ENCODE assay signal across 22 cellular contexts in genomic region chr1:37677808-37678207, GRCh38. TPM values are rescaled to one million over a fixed set of nuclear protein-coding genes. Genes with fewer than 3 reads are reported as not detected.
"Had no signal": no experiment of that assay in that cellular context is flagged by ENCODE, and none has a peak within 500 bp of the region (broad histone marks: within the 10 kb centered on the region; RNA-seq: fewer than 3 reads in every experiment).

No MANE protein-coding gene starts in this region.

- H3K27me3 ChIP-seq: neural progenitor cell, ovary, thyroid gland, upper lobe of left lung, vagina had no signal

- H3K4me1 ChIP-seq: neural progenitor cell, thyroid gland had no signal

- H3K4me2 ChIP-seq: neural progenitor cell had no signal

- H3K9me3 ChIP-seq: esophagus squamous epithelium, ovary, suprapubic skin, thyroid gland, upper lobe of left lung, vagina had no signal

- DNase-seq: dermis blood vessel endothelial cell; esophagus squamous epithelium; foreskin fibroblast; left colon; left ventricle myocardium superior; mesenchymal stem cell; midbrain; nucleus accumbens; ovary; right cardiac atrium; small intestine; stimulated activated CD4-positive, alpha-beta T cell treated with anti-CD3 and anti-CD28 coated beads, Interleukin-12 subunit alpha, Interleukin-12 subunit beta, amount 100 ng/mL, for 4 hours; stimulated activated naive CD8-positive, alpha-beta T cell treated with anti-CD3 and anti-CD28 coated beads, Interleukin-15, Interleukin-2, amounts not matched to agents 100 U/mL and 50 U/mL, for 24 hours; thyroid gland; upper lobe of left lung had no signal

- FAIRE-seq: small intestine had no signal

- H3K4me3 ChIP-seq: esophagus squamous epithelium, lung, neural progenitor cell, ovary, suprapubic skin, thyroid gland, upper lobe of left lung, vagina had no signal

- H2AFZ ChIP-seq: neural progenitor cell had no signal

- H3K36me3 ChIP-seq: ovary had no signal

- H3K27ac ChIP-seq: esophagus squamous epithelium, neural progenitor cell, ovary, suprapubic skin, thyroid gland, upper lobe of left lung, vagina had no signal

RNA-seq across cellular contexts. Expression of gene RSPO1, which starts 43.1 kb away (rescaled TPM):
- total RNA-seq: dermis blood vessel endothelial cell; epithelial cell of proximal tubule; natural killer cell treated with Interleukin-12 subunit alpha and Interleukin-12 subunit beta and Interleukin-15 and Interleukin-18, amount 100 ng/mL, for 72 hours; progenitor cell of endocrine pancreas had no signal
- polyA plus RNA-seq: right cardiac atrium had no signal
